ENCODE assay signal across 7 cellular contexts in the genomic region with DNA sequence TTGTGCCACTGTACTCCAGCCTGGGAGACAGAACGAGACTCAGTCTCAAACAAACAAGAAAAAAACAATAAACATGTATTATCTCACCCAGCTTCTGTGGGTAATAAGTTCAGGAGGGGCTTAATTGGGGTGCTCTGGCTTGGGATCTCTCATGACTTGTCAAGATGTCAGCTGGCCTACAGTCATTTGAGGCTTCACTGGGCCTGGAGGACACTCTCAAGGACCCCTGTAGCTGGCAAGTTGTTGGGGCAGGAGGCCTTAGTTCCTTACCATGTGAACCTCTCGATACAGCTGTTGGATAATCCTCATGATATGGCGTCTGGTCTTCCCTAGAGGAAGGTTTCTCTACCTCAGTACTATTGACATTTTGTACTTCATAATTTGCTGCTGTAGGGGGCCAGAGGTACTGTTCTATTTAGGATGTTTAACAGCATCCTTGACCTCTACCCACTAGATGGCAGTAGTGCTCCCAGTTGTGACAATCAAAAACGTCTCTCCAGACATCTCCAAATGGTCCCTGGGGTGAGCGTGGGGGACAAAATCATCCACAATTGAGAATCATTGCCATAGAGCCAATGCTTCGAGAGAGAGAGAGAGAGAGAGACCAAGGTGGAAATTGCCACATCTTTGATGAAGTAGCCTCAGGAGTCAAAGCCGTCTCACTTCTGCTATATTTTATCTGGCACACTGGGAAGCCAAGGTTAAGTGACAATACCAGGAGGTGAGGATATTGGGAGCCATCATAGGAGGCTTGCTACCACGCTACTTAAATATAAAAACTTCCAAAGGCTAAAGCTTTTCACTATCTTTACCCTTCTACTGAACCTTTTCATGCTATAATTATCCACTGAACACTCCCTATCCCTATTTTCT. TPM values are rescaled to one million over a fixed set of nuclear protein-coding genes. Genes with fewer than 3 reads are reported as not detected.
A peak's percentile ranks its signal among the peaks of the same experiment; 100 is the strongest.
DNase-seq lines count a peak whose midpoint lies in the region; ATAC-seq and TF ChIP-seq lines count a peak whose summit lies in the region.

No MANE protein-coding gene starts in this region.

- peaks cover 10% of the 10 kb centered on the region for H3K4me1 Mint-ChIP-seq in activated CD4-positive, alpha-beta T cell treated with anti-CD3 and anti-CD28 coated beads for 36 hours

- POLR2A ChIA-PET in activated CD4-positive, alpha-beta T cell treated with anti-CD3 and anti-CD28 coated beads for 36 hours (lab: Charles Lee): no interaction called here

- H3K36me3 ChIP-seq in lung (ENCODE audit: control insufficient read depth in 2 of 2, insufficient read depth in 2 of 2, low read length in 2 of 2): no peaks in the 10 kb centered on the region

- CTCF ChIA-PET in activated CD4-positive, alpha-beta T cell treated with anti-CD3 and anti-CD28 coated beads for 36 hours (lab: Charles Lee): interaction anchor here (0.6 to 2.7 kb wide), 25 partner anchors 9 to 658 kb away, joined by 3 to 10 read pairs (median 3); no protein-coding TSS in a partner anchor

- DNase-seq in GM13977 (ENCODE audit: low spot score): peak; percentile 62
- DNase-seq in NCI-H526 (lab: John Stamatoyannopoulos, UW): peak; percentile 67 to 87
- peak; percentile 73 for DNase-seq in activated CD4-positive, alpha-beta T cell treated with anti-CD3 and anti-CD28 coated beads for 36 hours
- DNase-seq in coronary artery (ENCODE audit: low spot score): no peak
- peak; percentile 40 for DNase-seq in lung (ENCODE audit: low spot score)
- DNase-seq in stimulated activated CD8-positive, alpha-beta memory T cell treated with anti-CD3 and anti-CD28 coated beads, Interleukin-4, amount 100 ng/mL, for 24 hours (ENCODE audit: low read depth): peak; percentile 23

- H3K4me3 ChIP-seq in coronary artery (no peak overlapping the region), lung (no peak overlapping the region)

- in situ Hi-C loops in GM13977 (cut with MboI; ENCODE audit: low pct_unique_long_range_greater_than_20kb, low sequenced_read_pairs, unreplicated experiment): loop anchor here (25.0 kb wide), 1 partner anchor 720 kb away; no protein-coding TSS in a partner anchor

- H3K4me1 ChIP-seq in lung (ENCODE audit: control insufficient read depth in 2 of 2, insufficient read depth in 2 of 2, low read length in 2 of 2): no peaks in the 10 kb centered on the region

- no peak overlapping the region for H3K27ac Mint-ChIP-seq in activated CD4-positive, alpha-beta T cell treated with anti-CD3 and anti-CD28 coated beads for 36 hours

- WGBS in lung, 2 donors: 25 to 32% methylated on average over 8 of the region's 8 CpGs

- no peaks in the 10 kb centered on the region for H3K36me3 Mint-ChIP-seq in activated CD4-positive, alpha-beta T cell treated with anti-CD3 and anti-CD28 coated beads for 36 hours (ENCODE audit: low read depth)

- no peaks in the 10 kb centered on the region for H3K9me3 ChIP-seq in lung (ENCODE audit: control insufficient read depth in 2 of 2, insufficient read depth in 1 of 2, low read length in 1 of 2)

- H3K27me3 Mint-ChIP-seq in activated CD4-positive, alpha-beta T cell treated with anti-CD3 and anti-CD28 coated beads for 36 hours: no peaks in the 10 kb centered on the region

- TF ChIP-seq CTCF in GM13977 (IDR thresholded peaks at IDR 0.05; ENCODE audit: extremely low read depth, insufficient read depth, missing control alignments): peak; percentile 71
- TF ChIP-seq CTCF in coronary artery (IDR thresholded peaks at IDR 0.05): peak; percentile 57
- peak; percentile 60 for TF ChIP-seq CTCF in lung (IDR thresholded peaks at IDR 0.05; ENCODE audit: control extremely low read depth, extremely low read depth)

- intact Hi-C loops in activated CD4-positive, alpha-beta T cell treated with anti-CD3 and anti-CD28 coated beads for 36 hours (cut with DNase I, micrococcal nuclease): loop anchor here (1.0 kb wide), 4 partner anchors 22 to 572 kb away; no protein-coding TSS in a partner anchor

- H3K4me3 Mint-ChIP-seq in activated CD4-positive, alpha-beta T cell treated with anti-CD3 and anti-CD28 coated beads for 36 hours: no peak overlapping the region

- no peak overlapping the region for H3K27ac ChIP-seq in coronary artery
- no peak overlapping the region for H3K27ac ChIP-seq in lung (ENCODE audit: low read depth in 1 of 2, low read length in 1 of 2)

- no peaks in the 10 kb centered on the region for H3K9me3 Mint-ChIP-seq in activated CD4-positive, alpha-beta T cell treated with anti-CD3 and anti-CD28 coated beads for 36 hours (ENCODE audit: low read depth)

- peak; percentile 53 for ATAC-seq in HG03378 (IDR thresholded peaks at IDR 0.05; ENCODE audit: unreplicated experiment)
- peak; percentile 84 for ATAC-seq in activated CD4-positive, alpha-beta T cell treated with anti-CD3 and anti-CD28 coated beads for 36 hours
- ATAC-seq in lung (ENCODE audit: insufficient read depth, low FRiP score): peak; percentile 81

- no peaks in the 10 kb centered on the region for H3K27me3 ChIP-seq in lung (ENCODE audit: control insufficient read depth, insufficient read depth)

RNA-seq across cellular contexts. Expression of a gene that starts 23.9 kb away (rescaled TPM):
- total RNA-seq in activated CD4-positive, alpha-beta T cell treated with anti-CD3 and anti-CD28 coated beads for 36 hours: 10 to 100 TPM; 85.6 to 85.9 TPM
- 100 to 1,000 TPM in 1 of 2 donors, 10 to 100 TPM in 1; 72.7 to 164 TPM for total RNA-seq in lung
- 10 to 100 TPM; 46.0 to 62.1 TPM for polyA plus RNA-seq in lung

RNA-seq across cellular contexts. Expression of a gene that starts 30.1 kb away (rescaled TPM):
- 10 to 100 TPM; 27.0 to 36.0 TPM for total RNA-seq in activated CD4-positive, alpha-beta T cell treated with anti-CD3 and anti-CD28 coated beads for 36 hours
- total RNA-seq in lung: 10 to 100 TPM; 28.5 to 52.0 TPM
- polyA plus RNA-seq in lung: 10 to 100 TPM in 1 of 2 donors, 1 to 10 TPM in 1; 8.7 to 10.5 TPM
